24 cellular contexts compared by ENCODE assay signal in the genomic region with DNA sequence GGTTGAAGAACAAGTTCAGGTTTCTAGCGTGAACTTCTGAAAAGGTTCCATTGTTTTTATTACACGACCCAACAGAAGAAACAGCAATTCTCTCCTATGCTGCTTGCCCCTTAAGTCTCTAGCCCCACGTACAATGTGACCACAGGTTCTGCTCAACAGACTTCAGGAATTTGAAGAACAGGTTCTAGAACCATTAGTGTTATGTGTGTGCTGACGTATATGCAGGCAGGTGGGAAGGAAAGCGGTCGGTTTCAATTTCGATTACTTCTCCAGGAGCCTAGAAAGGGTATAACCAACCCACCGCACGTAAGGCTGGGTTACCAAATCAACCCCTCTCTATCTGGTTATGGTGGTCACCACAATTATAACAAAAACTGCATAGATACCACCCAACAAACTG. TPM values are rescaled to one million over a fixed set of nuclear protein-coding genes. Genes with fewer than 3 reads are reported as not detected.
DNase-seq lines count a peak whose midpoint lies in the region; ATAC-seq, FAIRE-seq and TF ChIP-seq lines count a peak whose summit lies in the region.
"Had no signal": no experiment of that assay in that cellular context is flagged by ENCODE, and none has a peak within 500 bp of the region (broad histone marks: within the 10 kb centered on the region; RNA-seq: fewer than 3 reads in every experiment).

No MANE protein-coding gene starts in this region.

- no peaks in the 10 kb centered on the region for H3K27me3 ChIP-seq in CD4-positive, CD25-positive, alpha-beta regulatory T cell (ENCODE audit: control insufficient read depth, insufficient read depth, low read length)
- H3K27me3 ChIP-seq in naive thymus-derived CD4-positive, alpha-beta T cell (ENCODE audit: control insufficient read depth in 2 of 2, insufficient read depth in 2 of 2, low read length in 2 of 2), result no peaks in the 10 kb centered on the region
- H3K27me3 ChIP-seq in ascending aorta, result no peaks in the 10 kb centered on the region
- H3K27me3 ChIP-seq: heart left ventricle, spleen had no signal

- peaks cover 25 to 85% (median 49%) of the 10 kb centered on the region in 4 donors for H3K4me1 Mint-ChIP-seq in CD4-positive, CD25-positive, alpha-beta regulatory T cell
- peaks cover 55% of the 10 kb centered on the region for H3K4me1 Mint-ChIP-seq in activated CD4-positive, alpha-beta memory T cell treated with anti-CD3 and anti-CD28 coated beads, Interleukin-2, amount 10 ng/mL, durations not matched to agents 7 days and 5 days
- peaks cover 38 to 90% (median 75%) of the 10 kb centered on the region in 7 donors for H3K4me1 Mint-ChIP-seq in naive thymus-derived CD4-positive, alpha-beta T cell
- H3K4me1 Mint-ChIP-seq: mesothelial cell of epicardium had no signal

- no peak for ATAC-seq in CD4-positive, CD25-positive, alpha-beta regulatory T cell (ENCODE audit: low read depth in 2 of 2)
- no peak for ATAC-seq in naive thymus-derived CD4-positive, alpha-beta T cell
- ATAC-seq: heart left ventricle; left lobe of liver; natural killer cell; right cardiac atrium; SK-N-SH treated with all-trans-retinoic acid at 6 μM for 48 hours; stimulated activated effector memory CD8-positive, alpha-beta T cell treated with anti-CD3 and anti-CD28 coated beads, Interleukin-12 subunit alpha, Interleukin-12 subunit beta, amount 100 ng/mL, for 72 hours had no signal

- no peak for TF ChIP-seq CTCF in ascending aorta (IDR thresholded peaks at IDR 0.05)
- TF ChIP-seq CTCF in GM13976 (IDR thresholded peaks at IDR 0.05; ENCODE audit: borderline replicate concordance, control extremely low read depth, extremely low read depth, insufficient read depth, missing control alignments), result no peak
- no peak for TF ChIP-seq CTCF in kidney (IDR thresholded peaks at IDR 0.05; ENCODE audit: borderline replicate concordance, extremely low read depth, insufficient read depth)

- H3K4me1 ChIP-seq in CD4-positive, CD25-positive, alpha-beta regulatory T cell (ENCODE audit: control insufficient read depth, insufficient read depth, low read length, poor library complexity, severe bottlenecking), result peaks cover 43% of the 10 kb centered on the region
- H3K4me1 ChIP-seq in naive thymus-derived CD4-positive, alpha-beta T cell (ENCODE audit: control insufficient read depth in 2 of 2, insufficient read depth in 2 of 2, low read length in 2 of 2), result peaks cover 20 to 50% of the 10 kb centered on the region in 2 donors
- H3K4me1 ChIP-seq in ascending aorta (no peaks in the 10 kb centered on the region), kidney (ENCODE audit: control insufficient read depth in 1 of 2, insufficient read depth in 1 of 2, low read depth in 1 of 2, low read length in 2 of 2) (no peaks in the 10 kb centered on the region)
- H3K4me1 ChIP-seq: parathyroid adenoma had no signal

- peaks cover 65% of the 10 kb centered on the region for H3K36me3 ChIP-seq in CD4-positive, CD25-positive, alpha-beta regulatory T cell (ENCODE audit: control insufficient read depth, insufficient read depth, low read length)
- H3K36me3 ChIP-seq in naive thymus-derived CD4-positive, alpha-beta T cell (ENCODE audit: control insufficient read depth in 2 of 3, insufficient read depth in 3 of 3, low read length in 3 of 3), result peaks cover 17 to 56% (median 24%) of the 10 kb centered on the region in 3 experiments
- H3K36me3 ChIP-seq in ascending aorta (peaks cover 35 to 64% of the 10 kb centered on the region in 2 donors), kidney (ENCODE audit: control insufficient read depth in 1 of 2, insufficient read depth in 2 of 2, low read length in 2 of 2) (peaks cover 17 to 34% of the 10 kb centered on the region in 2 donors)

- H3K27ac Mint-ChIP-seq in CD4-positive, CD25-positive, alpha-beta regulatory T cell, result peak overlapping the region; percentile 80 to 90 (median 87)
- peak overlapping the region; percentile 40 for H3K27ac Mint-ChIP-seq in activated CD4-positive, alpha-beta memory T cell treated with anti-CD3 and anti-CD28 coated beads, Interleukin-2, amount 10 ng/mL, durations not matched to agents 7 days and 5 days
- H3K27ac Mint-ChIP-seq in naive thymus-derived CD4-positive, alpha-beta T cell, result peak overlapping the region in 8 of 9 donors; percentile 79 to 92 (median 88)
- H3K27ac Mint-ChIP-seq: mesothelial cell of epicardium; stimulated activated effector memory CD8-positive, alpha-beta T cell treated with anti-CD3 and anti-CD28 coated beads, Interleukin-12 subunit alpha, Interleukin-12 subunit beta, amount 100 ng/mL, for 72 hours had no signal

- H3K36me3 Mint-ChIP-seq in CD4-positive, CD25-positive, alpha-beta regulatory T cell, result peaks cover 58% of the 10 kb centered on the region
- H3K36me3 Mint-ChIP-seq in activated CD4-positive, alpha-beta memory T cell treated with anti-CD3 and anti-CD28 coated beads, Interleukin-2, amount 10 ng/mL, durations not matched to agents 7 days and 5 days (ENCODE audit: low read depth), result peaks cover 76% of the 10 kb centered on the region
- peaks cover 18 to 66% (median 46%) of the 10 kb centered on the region in 5 donors for H3K36me3 Mint-ChIP-seq in naive thymus-derived CD4-positive, alpha-beta T cell

- peak overlapping the region; percentile 48 for H3K27ac ChIP-seq in CD4-positive, CD25-positive, alpha-beta regulatory T cell (ENCODE audit: insufficient read depth, low read length, poor library complexity, severe bottlenecking)
- peak overlapping the region; percentile 47 for H3K27ac ChIP-seq in naive thymus-derived CD4-positive, alpha-beta T cell (ENCODE audit: low read depth, low read length)
- H3K27ac ChIP-seq in ascending aorta, result no peak overlapping the region
- no peak overlapping the region for H3K27ac ChIP-seq in kidney (ENCODE audit: low read depth in 2 of 2, low read length in 2 of 2)
- H3K27ac ChIP-seq: epithelial cell of prostate, heart left ventricle, parathyroid adenoma had no signal

- peak overlapping the region in 1 of 2 donors; percentile 17 for H3K9ac ChIP-seq in kidney (ENCODE audit: low read length in 2 of 2)
- H3K9ac ChIP-seq: parathyroid adenoma had no signal

- CTCF ChIA-PET in activated CD4-positive, alpha-beta memory T cell treated with anti-CD3 and anti-CD28 coated beads, Interleukin-2, amount 10 ng/mL, durations not matched to agents 7 days and 5 days (lab: Charles Lee), result interaction anchor here (0.7 kb wide), 1 partner anchor 30 kb away, joined by 4 read pairs; no protein-coding TSS in a partner anchor
- CTCF ChIA-PET in naive thymus-derived CD4-positive, alpha-beta T cell (lab: Charles Lee), result interaction anchor here (0.9 to 1.2 kb wide), 2 partner anchors 35 to 38 kb away, joined by 4 read pairs; no protein-coding TSS in a partner anchor

- no peak for DNase-seq in CD4-positive, CD25-positive, alpha-beta regulatory T cell
- DNase-seq in DMS79 (lab: John Stamatoyannopoulos, UW) (peak; percentile 61), ascending aorta (ENCODE audit: low spot score in 2 of 2) (no peak), GM13976 (ENCODE audit: low spot score) (no peak), kidney (no peak), nucleus accumbens (lab: John Stamatoyannopoulos, UW) (no peak)
- no peak for DNase-seq in activated CD4-positive, alpha-beta memory T cell treated with anti-CD3 and anti-CD28 coated beads, Interleukin-2, amount 10 ng/mL, durations not matched to agents 7 days and 5 days
- no peak for DNase-seq in naive thymus-derived CD4-positive, alpha-beta T cell
- DNase-seq: activated CD4-positive, CD25-positive, alpha-beta regulatory T cell; C1 segment of cervical spinal cord; heart left ventricle; natural killer cell; NCI-H1105; NCI-H1930; NCI-H748 treated with DMSO at 0.1 percent for 48 hours; right cardiac atrium; spleen; stimulated activated CD4-positive, alpha-beta T cell treated with anti-CD3 and anti-CD28 coated beads, Interleukin-2, amount 100 ng/mL, for 48 hours had no signal

- FAIRE-seq in kidney (lab: Jason Lieb, UNC), result no peak

- POLR2A ChIA-PET in activated CD4-positive, alpha-beta memory T cell treated with anti-CD3 and anti-CD28 coated beads, Interleukin-2, amount 10 ng/mL, durations not matched to agents 7 days and 5 days (lab: Charles Lee), result no interaction called here
- POLR2A ChIA-PET in naive thymus-derived CD4-positive, alpha-beta T cell (lab: Charles Lee), result interaction anchor here (1.0 to 2.9 kb wide), 8 partner anchors 9 to 23 kb away, joined by 3 to 13 read pairs (median 5); no protein-coding TSS in a partner anchor

- intact Hi-C loops in naive thymus-derived CD4-positive, alpha-beta T cell (cut with micrococcal nuclease), result no loop called here
- intact Hi-C loops in ascending aorta (cut with DNase I), result no loop called here
- intact Hi-C loops in kidney (cut with DNase I), result no loop called here

- in situ Hi-C loops in GM13976 (cut with MboI; ENCODE audit: low sequenced_read_pairs, unreplicated experiment), result no loop called here

- peak overlapping the region in 2 of 4 donors; percentile 46 to 51 for H3K4me3 Mint-ChIP-seq in CD4-positive, CD25-positive, alpha-beta regulatory T cell
- H3K4me3 Mint-ChIP-seq in activated CD4-positive, alpha-beta memory T cell treated with anti-CD3 and anti-CD28 coated beads, Interleukin-2, amount 10 ng/mL, durations not matched to agents 7 days and 5 days, result no peak overlapping the region
- peak overlapping the region in 3 of 10 donors; percentile 7 to 28 (median 14) for H3K4me3 Mint-ChIP-seq in naive thymus-derived CD4-positive, alpha-beta T cell
- H3K4me3 Mint-ChIP-seq: mesothelial cell of epicardium; natural killer cell; stimulated activated effector memory CD8-positive, alpha-beta T cell treated with anti-CD3 and anti-CD28 coated beads, Interleukin-12 subunit alpha, Interleukin-12 subunit beta, amount 100 ng/mL, for 72 hours had no signal

- peaks cover 0 to 3% (median 0%) of the 10 kb centered on the region in 7 donors for H3K9me3 Mint-ChIP-seq in CD4-positive, CD25-positive, alpha-beta regulatory T cell
- no peaks in the 10 kb centered on the region for H3K9me3 Mint-ChIP-seq in activated CD4-positive, alpha-beta memory T cell treated with anti-CD3 and anti-CD28 coated beads, Interleukin-2, amount 10 ng/mL, durations not matched to agents 7 days and 5 days
- peaks cover 0 to 1% (median 0%) of the 10 kb centered on the region in 11 donors for H3K9me3 Mint-ChIP-seq in naive thymus-derived CD4-positive, alpha-beta T cell
- H3K9me3 Mint-ChIP-seq: mesothelial cell of epicardium; natural killer cell; stimulated activated effector memory CD8-positive, alpha-beta T cell treated with anti-CD3 and anti-CD28 coated beads, Interleukin-12 subunit alpha, Interleukin-12 subunit beta, amount 100 ng/mL, for 72 hours had no signal

- H3K9me3 ChIP-seq in CD4-positive, CD25-positive, alpha-beta regulatory T cell (ENCODE audit: control insufficient read depth in 2 of 2, low read length in 2 of 2), result no peaks in the 10 kb centered on the region
- H3K9me3 ChIP-seq in naive thymus-derived CD4-positive, alpha-beta T cell (ENCODE audit: control insufficient read depth in 2 of 3, low read length in 3 of 3), result no peaks in the 10 kb centered on the region
- H3K9me3 ChIP-seq in ascending aorta, result no peaks in the 10 kb centered on the region
- H3K9me3 ChIP-seq in kidney (ENCODE audit: control insufficient read depth in 1 of 2, low read length in 2 of 2), result no peaks in the 10 kb centered on the region
- H3K9me3 ChIP-seq: heart left ventricle, spleen had no signal

- H3K27me3 Mint-ChIP-seq in CD4-positive, CD25-positive, alpha-beta regulatory T cell, result no peaks in the 10 kb centered on the region
- no peaks in the 10 kb centered on the region for H3K27me3 Mint-ChIP-seq in activated CD4-positive, alpha-beta memory T cell treated with anti-CD3 and anti-CD28 coated beads, Interleukin-2, amount 10 ng/mL, durations not matched to agents 7 days and 5 days
- H3K27me3 Mint-ChIP-seq in naive thymus-derived CD4-positive, alpha-beta T cell, result no peaks in the 10 kb centered on the region

- no peak overlapping the region for H3K4me3 ChIP-seq in CD4-positive, CD25-positive, alpha-beta regulatory T cell (ENCODE audit: low read depth, low read length)
- no peak overlapping the region for H3K4me3 ChIP-seq in naive thymus-derived CD4-positive, alpha-beta T cell (ENCODE audit: low read length)
- H3K4me3 ChIP-seq in ascending aorta, result no peak overlapping the region
- H3K4me3 ChIP-seq in kidney (ENCODE audit: low read length in 2 of 2), result no peak overlapping the region
- H3K4me3 ChIP-seq: heart left ventricle, spleen had no signal

RNA-seq across cellular contexts. Expression of a gene that starts 39.4 kb away (rescaled TPM):
- total RNA-seq in CD4-positive, CD25-positive, alpha-beta regulatory T cell, result 302 TPM
- 10 to 100 TPM; 60.4 to 79.6 (median 64.2) TPM for polyA plus RNA-seq in CD4-positive, CD25-positive, alpha-beta regulatory T cell
- 100 to 1,000 TPM; 218 to 223 TPM for total RNA-seq in activated CD4-positive, alpha-beta memory T cell treated with anti-CD3 and anti-CD28 coated beads, Interleukin-2, amount 10 ng/mL, durations not matched to agents 7 days and 5 days
- total RNA-seq in naive thymus-derived CD4-positive, alpha-beta T cell, result 100 to 1,000 TPM; 232 to 437 (median 385) TPM
- polyA plus RNA-seq in naive thymus-derived CD4-positive, alpha-beta T cell, result 100 to 1,000 TPM in 1 of 2 donors, 10 to 100 TPM in 1; 89.5 to 144 TPM
- total RNA-seq in ascending aorta (180 TPM), kidney (98.8 TPM)
- polyA plus RNA-seq in kidney (ENCODE audit: insufficient read depth, low read depth, low replicate concordance), result 57.2 TPM

Comparison
In these comparisons a context has a peak if more than half of its experiments do, and no peak if none do; other contexts are left out.
1. H3K27ac ChIP-seq: peak in CD4-positive, CD25-positive, alpha-beta regulatory T cell (single experiment) and naive thymus-derived CD4-positive, alpha-beta T cell (single experiment); none in ascending aorta (0 of 2) and kidney (0 of 2).
2. Peak in every context shown above with its lines, with median percentiles within 50 percentile points of each other: H3K27ac Mint-ChIP-seq.